In genomic region chr7:50206521-50207250, GRCh38 we compare ENCODE assay signal across 10 cellular contexts.
DNase-seq lines count a peak whose midpoint lies in the region; ATAC-seq and TF ChIP-seq lines count a peak whose summit lies in the region.
"Had no signal": no experiment of that assay in that cellular context is flagged by ENCODE, and none has a peak within 500 bp of the region (broad histone marks: within the 10 kb centered on the region; RNA-seq: fewer than 3 reads in every experiment).

No MANE protein-coding gene starts in this region.

- H3K27me3 Mint-ChIP-seq in CD8-positive, alpha-beta T cell (ENCODE audit: low read depth), result no peaks in the 10 kb centered on the region
- H3K27me3 Mint-ChIP-seq in activated naive CD8-positive, alpha-beta T cell treated with anti-CD3 and anti-CD28 coated beads for 36 hours, result no peaks in the 10 kb centered on the region
- peaks cover 12% of the 10 kb centered on the region for H3K27me3 Mint-ChIP-seq in chondrocyte (ENCODE audit: low read depth)

- 82% methylated on average over 20 of the region's 20 CpGs for WGBS in prostate gland
- 82 to 83% (median 82%) methylated on average over 20 of the region's 20 CpGs for WGBS in psoas muscle, 3 donors

- H3K36me3 Mint-ChIP-seq in CD8-positive, alpha-beta T cell, result no peaks in the 10 kb centered on the region
- H3K36me3 Mint-ChIP-seq in activated naive CD8-positive, alpha-beta T cell treated with anti-CD3 and anti-CD28 coated beads for 36 hours, result peaks cover 24% of the 10 kb centered on the region
- no peaks in the 10 kb centered on the region for H3K36me3 Mint-ChIP-seq in chondrocyte (ENCODE audit: low read depth)

- H3K4me1 Mint-ChIP-seq in CD8-positive, alpha-beta T cell (ENCODE audit: low read depth), result peaks cover 77% of the 10 kb centered on the region
- H3K4me1 Mint-ChIP-seq in activated naive CD8-positive, alpha-beta T cell treated with anti-CD3 and anti-CD28 coated beads for 36 hours, result peaks cover 88% of the 10 kb centered on the region
- no peaks in the 10 kb centered on the region for H3K4me1 Mint-ChIP-seq in chondrocyte (ENCODE audit: low read depth)

- H3K9me3 Mint-ChIP-seq in CD8-positive, alpha-beta T cell, result no peaks in the 10 kb centered on the region
- peaks cover 4% of the 10 kb centered on the region for H3K9me3 Mint-ChIP-seq in activated naive CD8-positive, alpha-beta T cell treated with anti-CD3 and anti-CD28 coated beads for 36 hours
- no peaks in the 10 kb centered on the region for H3K9me3 Mint-ChIP-seq in chondrocyte (ENCODE audit: low read depth)

- intact Hi-C loops in CD8-positive, alpha-beta T cell (cut with DNase I, micrococcal nuclease), result loop anchor here (1.0 to 10.0 kb wide), 7 partner anchors 60 to 468 kb away; partner anchors contain the start of gene ZPBP (in 1 of the 2)
- intact Hi-C loops in prostate gland (cut with DNase I), result no loop called here
- intact Hi-C loops in psoas muscle (cut with DNase I), result loop anchor here (5.0 kb wide), 2 partner anchors 216 to 956 kb away; no protein-coding TSS in a partner anchor

- peak; percentile 46 to 89 (median 76) for DNase-seq in CD8-positive, alpha-beta T cell
- DNase-seq in UCSD-AML1 (lab: John Stamatoyannopoulos, UW; ENCODE audit: unreplicated experiment) (peak; percentile 33), chondrocyte (ENCODE audit: low spot score) (no peak), prostate gland (ENCODE audit: low spot score) (no peak), RPMI8226 (no peak), psoas muscle (no peak)
- DNase-seq in activated naive CD8-positive, alpha-beta T cell treated with anti-CD3 and anti-CD28 coated beads for 36 hours, result peak; percentile 80
- DNase-seq in stimulated activated CD4-positive, alpha-beta T cell treated with anti-CD3 and anti-CD28 coated beads, Interleukin-1b, Interleukin-23, amount 100 ng/mL, for 48 hours, result peak; percentile 78
- DNase-seq: Caco-2 had no signal

- peak overlapping the region; percentile 12 for H3K4me3 ChIP-seq in CD8-positive, alpha-beta T cell (ENCODE audit: low read depth, low read length)
- H3K4me3 ChIP-seq in prostate gland (no peak overlapping the region), psoas muscle (no peak overlapping the region)
- H3K4me3 ChIP-seq: gastroesophageal sphincter had no signal

- CTCF ChIA-PET in CD8-positive, alpha-beta T cell (lab: Charles Lee), result interaction anchor here (0.6 to 12.4 kb wide), 37 partner anchors 12 to 427 kb away, joined by 3 to 339 read pairs (median 12); partner anchors contain the start of gene IKZF1

- POLR2A ChIA-PET in CD8-positive, alpha-beta T cell (lab: Charles Lee), result interaction anchor here (0.8 to 5.9 kb wide), 27 partner anchors 15 to 187 kb away, joined by 3 to 102 read pairs (median 5); partner anchors contain the start of gene IKZF1

- no peaks in the 10 kb centered on the region for H3K9me3 ChIP-seq in CD8-positive, alpha-beta T cell (ENCODE audit: low read length)
- H3K9me3 ChIP-seq in prostate gland, result no peaks in the 10 kb centered on the region
- H3K9me3 ChIP-seq in psoas muscle, result no peaks in the 10 kb centered on the region
- H3K9me3 ChIP-seq: Caco-2, gastroesophageal sphincter had no signal

- peak overlapping the region; percentile 3 for H3K27ac ChIP-seq in CD8-positive, alpha-beta T cell (ENCODE audit: low read depth, low read length)
- H3K27ac ChIP-seq in prostate gland (no peak overlapping the region), psoas muscle (no peak overlapping the region)
- H3K27ac ChIP-seq: gastroesophageal sphincter had no signal

- H3K27ac Mint-ChIP-seq in CD8-positive, alpha-beta T cell, result peak overlapping the region; percentile 92
- peak overlapping the region; percentile 97 for H3K27ac Mint-ChIP-seq in activated naive CD8-positive, alpha-beta T cell treated with anti-CD3 and anti-CD28 coated beads for 36 hours
- no peak overlapping the region for H3K27ac Mint-ChIP-seq in chondrocyte (ENCODE audit: unreplicated experiment)

- peak; percentile 74 for ATAC-seq in CD8-positive, alpha-beta T cell
- ATAC-seq in psoas muscle, result no peak
- ATAC-seq: gastroesophageal sphincter had no signal

- no peak for TF ChIP-seq CTCF in CD8-positive, alpha-beta T cell (IDR thresholded peaks at IDR 0.05)
- TF ChIP-seq CTCF in chondrocyte (IDR thresholded peaks at IDR 0.05), result no peak
- TF ChIP-seq CTCF in prostate gland (IDR thresholded peaks at IDR 0.05), result no peak
- no peak for TF ChIP-seq CTCF in psoas muscle (IDR thresholded peaks at IDR 0.05)

- H3K36me3 ChIP-seq in CD8-positive, alpha-beta T cell (ENCODE audit: insufficient read depth, low read length), result no peaks in the 10 kb centered on the region
- H3K36me3 ChIP-seq in prostate gland (no peaks in the 10 kb centered on the region), psoas muscle (ENCODE audit: insufficient read depth in 1 of 2, low read depth in 1 of 2) (no peaks in the 10 kb centered on the region)
- H3K36me3 ChIP-seq: gastroesophageal sphincter had no signal

- peak overlapping the region; percentile 80 for H3K4me3 Mint-ChIP-seq in CD8-positive, alpha-beta T cell
- H3K4me3 Mint-ChIP-seq in activated naive CD8-positive, alpha-beta T cell treated with anti-CD3 and anti-CD28 coated beads for 36 hours, result peak overlapping the region; percentile 75
- H3K4me3 Mint-ChIP-seq in chondrocyte (ENCODE audit: unreplicated experiment), result no peak overlapping the region

- no peaks in the 10 kb centered on the region for H3K27me3 ChIP-seq in CD8-positive, alpha-beta T cell (ENCODE audit: insufficient read depth, low read length)
- H3K27me3 ChIP-seq in prostate gland (replicated peaks; ENCODE audit: insufficient read depth), result no peaks in the 10 kb centered on the region
- H3K27me3 ChIP-seq in psoas muscle (ENCODE audit: insufficient read depth in 3 of 3, low read length in 2 of 3), result no peaks in the 10 kb centered on the region

- no peak for TF ChIP-seq POLR2A in prostate gland (IDR thresholded peaks at IDR 0.05)

- peaks cover 74% of the 10 kb centered on the region for H3K4me1 ChIP-seq in CD8-positive, alpha-beta T cell (ENCODE audit: insufficient read depth, low read length)
- H3K4me1 ChIP-seq in prostate gland (replicated peaks), result no peaks in the 10 kb centered on the region
- no peaks in the 10 kb centered on the region for H3K4me1 ChIP-seq in psoas muscle
- H3K4me1 ChIP-seq: Caco-2, gastroesophageal sphincter had no signal

Comparison
In these comparisons a context has a peak if more than half of its experiments do, and no peak if none do; other contexts are left out.
1. DNase-seq: peak in CD8-positive, alpha-beta T cell (7 of 7), UCSD-AML1 (single experiment), activated naive CD8-positive, alpha-beta T cell treated with anti-CD3 and anti-CD28 coated beads for 36 hours (single experiment) and stimulated activated CD4-positive, alpha-beta T cell treated with anti-CD3 and anti-CD28 coated beads, Interleukin-1b, Interleukin-23, amount 100 ng/mL, for 48 hours (single experiment); none in chondrocyte (single experiment), prostate gland (single experiment), RPMI8226 (single experiment) and psoas muscle (0 of 2).